ENCODE assay signal across 12 cellular contexts in genomic region chr15:65903296-65904073, GRCh38. TPM values are rescaled to one million over a fixed set of nuclear protein-coding genes. Genes with fewer than 3 reads are reported as not detected.
A peak's percentile ranks its signal among the peaks of the same experiment; 100 is the strongest.
DNase-seq lines count a peak whose midpoint lies in the region; ATAC-seq, FAIRE-seq and TF ChIP-seq lines count a peak whose summit lies in the region.
"Had no signal": no experiment of that assay in that cellular context is flagged by ENCODE, and none has a peak within 500 bp of the region (broad histone marks: within the 10 kb centered on the region; RNA-seq: fewer than 3 reads in every experiment).

No MANE protein-coding gene starts in this region.

- no TSS peak for BruUV-seq in GM12878 (replicated peaks; lab: Mats Ljungman, UMichigan)

- no peaks in the 10 kb centered on the region for H3K9me3 Mint-ChIP-seq in CD8-positive, alpha-beta memory T cell
- H3K9me3 Mint-ChIP-seq in CD4-positive, alpha-beta memory T cell: no peaks in the 10 kb centered on the region

- H3K27ac Mint-ChIP-seq in CD8-positive, alpha-beta memory T cell: peak overlapping the region in 1 of 8 donors; percentile 46
- H3K27ac Mint-ChIP-seq in CD4-positive, alpha-beta memory T cell: peak overlapping the region in 1 of 7 donors; percentile 31

- ATAC-seq in GM12878: peak; percentile 69

- H3K4me2 ChIP-seq in GM12878 (ENCODE audit: control insufficient read depth, insufficient read depth): no peak overlapping the region

- H3K79me2 ChIP-seq in GM12878 (ENCODE audit: control insufficient read depth, insufficient read depth, low read length): no peaks in the 10 kb centered on the region

- H3K36me3 ChIP-seq in CD8-positive, alpha-beta memory T cell (ENCODE audit: insufficient read depth, low read length): peaks cover 10% of the 10 kb centered on the region
- H3K36me3 ChIP-seq in GM12878 (ENCODE audit: control insufficient read depth in 2 of 2, insufficient read depth in 2 of 2, low read length in 1 of 2): peaks cover 2 to 24% of the 10 kb centered on the region in 2 experiments
- peaks cover 88% of the 10 kb centered on the region for H3K36me3 ChIP-seq in mesodermal cell (ENCODE audit: control insufficient read depth, insufficient read depth, low read length)
- peaks cover 16% of the 10 kb centered on the region for H3K36me3 ChIP-seq in CD4-positive, alpha-beta memory T cell (ENCODE audit: insufficient read depth, low read length)

- CTCF ChIA-PET in CD8-positive, alpha-beta memory T cell (lab: Charles Lee): interaction anchor here (1.4 kb wide), 1 partner anchor 9 kb away, joined by 3 read pairs; no protein-coding TSS in a partner anchor
- CTCF ChIA-PET in GM12878 (lab: Yijun Ruan, JAX): interaction anchor here (0.6 to 3.2 kb wide), 14 partner anchors 9 to 293 kb away, joined by 3 to 30 read pairs (median 4); partner anchors contain the start of genes INTS14 and RAB11A
- CTCF ChIA-PET in CD4-positive, alpha-beta memory T cell (lab: Charles Lee; ENCODE audit: partially characterized antibody): no interaction called here

- POLR2A ChIA-PET in CD8-positive, alpha-beta memory T cell (lab: Charles Lee): no interaction called here
- POLR2A ChIA-PET in GM12878 (lab: Charles Lee): interaction anchor here (0.7 to 2.5 kb wide), 8 partner anchors 10 to 34 kb away, joined by 3 to 23 read pairs (median 6); partner anchors contain the start of gene RAB11A
- POLR2A ChIA-PET in CD4-positive, alpha-beta memory T cell (lab: Charles Lee; ENCODE audit: partially characterized antibody): interaction anchor here (1.6 kb wide), 1 partner anchor 35 kb away, joined by 4 read pairs; the partner anchor contains the start of gene RAB11A

- intact Hi-C loops in GM12878 (cut with micrococcal nuclease; ENCODE audit: unreplicated experiment): no loop called here
- intact Hi-C loops in CD4-positive, alpha-beta memory T cell (cut with micrococcal nuclease): no loop called here

- WGBS in GM12878 (ENCODE audit: insufficient coverage, insufficient replicate concordance, low lambda C conversion rate, missing lambda C conversion rate): 89% methylated on average over 6 of the region's 6 CpGs
- 78 to 91% methylated on average over 2 to 6 of the region's 6 CpGs for WGBS in mesodermal cell (ENCODE audit: insufficient coverage in 2 of 2), 2 experiments

- DNase-seq in CD8-positive, alpha-beta memory T cell: no peak
- DNase-seq in HTR-8/SVneo (ENCODE audit: insufficient read length, low spot score) (peak; percentile 32), GM12878 (ENCODE audit: low read depth, low spot score) (no peak), HK-2 (ENCODE audit: unreplicated experiment) (no peak)
- no peak for DNase-seq in stimulated activated CD4-positive, alpha-beta T cell treated with anti-CD3 and anti-CD28 coated beads, Interleukin-15, amount 100 ng/mL, for 24 hours
- DNase-seq in activated CD8-positive, alpha-beta memory T cell treated with anti-CD3 and anti-CD28 coated beads, Interleukin-2, amount 50 U/mL, for 48 hours: no peak
- no peak for DNase-seq in CD4-positive, alpha-beta memory T cell
- DNase-seq: naive thymus-derived CD4-positive, alpha-beta T cell; NCI-H1436 had no signal

- H3K4me1 Mint-ChIP-seq in CD8-positive, alpha-beta memory T cell: no peaks in the 10 kb centered on the region
- peaks cover 0 to 6% (median 2%) of the 10 kb centered on the region in 4 donors for H3K4me1 Mint-ChIP-seq in CD4-positive, alpha-beta memory T cell

- no peak for TF ChIP-seq RAD21 in GM12878 (IDR thresholded peaks at IDR 0.05; ENCODE audit: insufficient read depth, low read depth, low read length)

- no peaks in the 10 kb centered on the region for H3K9me3 ChIP-seq in CD8-positive, alpha-beta memory T cell (ENCODE audit: low read length)
- H3K9me3 ChIP-seq in GM12878 (replicated peaks; ENCODE audit: control insufficient read depth, insufficient read depth, low read length) (no peaks in the 10 kb centered on the region), mesodermal cell (ENCODE audit: control insufficient read depth, low read length) (no peaks in the 10 kb centered on the region)
- no peaks in the 10 kb centered on the region for H3K9me3 ChIP-seq in CD4-positive, alpha-beta memory T cell (ENCODE audit: control insufficient read depth in 1 of 2, low read length in 2 of 2)
- H3K9me3 ChIP-seq: adrenal gland, vagina had no signal

- no peak overlapping the region for H3K9ac ChIP-seq in GM12878 (ENCODE audit: control insufficient read depth, insufficient read depth, low read length)

- H3K36me3 Mint-ChIP-seq in CD8-positive, alpha-beta memory T cell: peaks cover 0 to 80% (median 18%) of the 10 kb centered on the region in 3 donors
- H3K36me3 Mint-ChIP-seq in CD4-positive, alpha-beta memory T cell: peaks cover 44 to 80% of the 10 kb centered on the region in 2 donors

- H3K4me3 ChIP-seq in CD8-positive, alpha-beta memory T cell (ENCODE audit: low read length): no peak overlapping the region
- no peak overlapping the region for H3K4me3 ChIP-seq in GM12878
- H3K4me3 ChIP-seq in mesodermal cell (ENCODE audit: extremely low read depth, insufficient read depth, low read length, poor library complexity, severe bottlenecking): no peak overlapping the region
- no peak overlapping the region for H3K4me3 ChIP-seq in CD4-positive, alpha-beta memory T cell (ENCODE audit: low read length in 2 of 2)
- H3K4me3 ChIP-seq: adrenal gland, vagina had no signal

- SMC1A ChIA-PET in GM12878 (lab: Charles Lee; ENCODE audit: uncharacterized antibody, unreplicated experiment): interaction anchor here (0.6 to 7.6 kb wide), 14 partner anchors 12 to 1882 kb away, joined by 3 to 70 read pairs (median 4); partner anchors contain the start of gene RAB11A

- TF ChIP-seq CTCF in GM12878 (IDR thresholded peaks at IDR 0.05 in 2 of 3, conservative IDR thresholded peaks at IDR 0.05 in 1 of 3; ENCODE audit: control insufficient read depth in 2 of 3, extremely low read depth in 1 of 3, insufficient read depth in 1 of 3, low read depth in 3 of 3, low read length in 3 of 3): no peak

- peak overlapping the region; percentile 5 for H3K27ac ChIP-seq in CD8-positive, alpha-beta memory T cell (ENCODE audit: low read depth, low read length)
- H3K27ac ChIP-seq in GM12878 (ENCODE audit: control insufficient read depth, insufficient read depth) (peak overlapping the region; percentile 63), mesodermal cell (ENCODE audit: low read depth, low read length, severe bottlenecking) (peak overlapping the region; percentile 48)
- H3K27ac ChIP-seq in CD4-positive, alpha-beta memory T cell (ENCODE audit: low read depth, low read length): no peak overlapping the region
- H3K27ac ChIP-seq: vagina had no signal

- FAIRE-seq in HTR-8/SVneo (lab: Jason Lieb, UNC) (no peak), GM12878 (lab: Jason Lieb, UNC) (no peak)

- H2AFZ ChIP-seq in GM12878 (ENCODE audit: control insufficient read depth, low read depth, low read length): no peak overlapping the region

- no peaks in the 10 kb centered on the region for H3K4me1 ChIP-seq in CD8-positive, alpha-beta memory T cell (ENCODE audit: insufficient read depth, low read length)
- H3K4me1 ChIP-seq in GM12878 (ENCODE audit: control insufficient read depth, insufficient read depth, low read length): peaks cover 27% of the 10 kb centered on the region
- H3K4me1 ChIP-seq in mesodermal cell (ENCODE audit: control insufficient read depth, insufficient read depth, low read length, poor library complexity, severe bottlenecking): peaks cover 25% of the 10 kb centered on the region
- H3K4me1 ChIP-seq in CD4-positive, alpha-beta memory T cell (ENCODE audit: insufficient read depth, low read length): peaks cover 5% of the 10 kb centered on the region

- no peaks in the 10 kb centered on the region for H4K20me1 ChIP-seq in GM12878 (ENCODE audit: control insufficient read depth, insufficient read depth)

- in situ Hi-C loops in GM12878 (cut with MboI): no loop called here

- RAD21 ChIA-PET in GM12878 (lab: Charles Lee; ENCODE audit: unreplicated experiment): interaction anchor here (0.6 to 3.8 kb wide), 15 partner anchors 8 to 774 kb away, joined by 3 to 57 read pairs (median 4); partner anchors contain the start of gene RAB11A

- no peak for TF ChIP-seq POLR2A in GM12878 (IDR thresholded peaks at IDR 0.05; ENCODE audit: low read depth, low read length)

- H3K27me3 ChIP-seq in CD8-positive, alpha-beta memory T cell (ENCODE audit: insufficient read depth, low read length, poor library complexity, severe bottlenecking): no peaks in the 10 kb centered on the region
- no peaks in the 10 kb centered on the region for H3K27me3 ChIP-seq in GM12878 (replicated peaks in 1 of 2; ENCODE audit: control insufficient read depth in 2 of 2, insufficient read depth in 2 of 2, low read length in 1 of 2)
- no peaks in the 10 kb centered on the region for H3K27me3 ChIP-seq in CD4-positive, alpha-beta memory T cell (ENCODE audit: insufficient read depth, low read length)
- H3K27me3 ChIP-seq: adrenal gland, vagina had no signal

- H3K27me3 Mint-ChIP-seq in CD8-positive, alpha-beta memory T cell: peaks cover 0 to 1% of the 10 kb centered on the region in 2 donors
- no peaks in the 10 kb centered on the region for H3K27me3 Mint-ChIP-seq in CD4-positive, alpha-beta memory T cell
- H3K27me3 Mint-ChIP-seq: naive thymus-derived CD4-positive, alpha-beta T cell had no signal

- no peak overlapping the region for H3K4me3 Mint-ChIP-seq in CD8-positive, alpha-beta memory T cell
- H3K4me3 Mint-ChIP-seq in CD4-positive, alpha-beta memory T cell: no peak overlapping the region
- H3K4me3 Mint-ChIP-seq: naive thymus-derived CD4-positive, alpha-beta T cell had no signal

- TF ChIP-seq EP300 in GM12878 (IDR thresholded peaks at IDR 0.05; ENCODE audit: borderline replicate concordance in 1 of 2, control insufficient read depth in 1 of 2, low read depth in 2 of 2, low read length in 2 of 2): no peak

RNA-seq across cellular contexts. Expression of gene RAB11A, which starts 34.2 kb away (rescaled TPM):
- 100 to 1,000 TPM; 158 to 159 TPM for total RNA-seq in CD8-positive, alpha-beta memory T cell
- 194 TPM for polyA plus RNA-seq in CD8-positive, alpha-beta memory T cell
- 70.8 and 70.9 TPM in 2 replicates for total RNA-seq in GM12878 (2013; cell fraction: nucleolus; rRNA removed)
- total RNA-seq in GM12878 (2014; rRNA removed): 128 and 141 TPM in 2 replicates
- 148 and 152 TPM in 2 replicates for total RNA-seq in GM12878 (2014; rRNA removed; fragmentation: Illumina TruSeq; extraction: Trizol)
- total RNA-seq in GM12878 (2021): 182 and 204 TPM in 2 replicates
- 108 TPM for polyA plus RNA-seq in GM12878 (2011; ENCODE audit: low read depth)
- polyA plus RNA-seq in GM12878 (2011; rRNA removed): 387 and 412 TPM in 2 replicates
- 245 and 314 TPM in 2 replicates for polyA plus RNA-seq in GM12878 (2011; cell fraction: cytosol; rRNA removed)
- 170 and 179 TPM in 2 replicates for polyA plus RNA-seq in GM12878 (2011; cell fraction: nucleus; rRNA removed)
- 175 and 233 TPM in 2 replicates for polyA plus RNA-seq in GM12878 (2012)
- polyA plus RNA-seq in GM12878 (2014; fragmentation: Illumina TruSeq; extraction: Trizol): 274 and 338 TPM in 2 replicates
- 100 to 1,000 TPM; 155 to 179 TPM for polyA plus RNA-seq in GM12878 (2014; fragmentation: Nextera tagmentation; extraction: Ambion mirVana)
- 218 and 266 TPM in 2 replicates for polyA plus RNA-seq in GM12878 (2014; rRNA removed)
- polyA plus RNA-seq in GM12878 (2016; fragmentation: Nextera tagmentation; extraction: Ambion mirVana): 100 to 1,000 TPM; 275 to 291 TPM
- polyA minus RNA-seq in GM12878 (2011; rRNA and poly(A)+ RNA removed): 143 and 310 TPM in 2 replicates
- 48.4 and 63.4 TPM in 2 replicates for polyA minus RNA-seq in GM12878 (2011; cell fraction: cytosol; rRNA and poly(A)+ RNA removed)
- 14.7 and 27.4 TPM in 2 replicates for polyA minus RNA-seq in GM12878 (2011; cell fraction: nucleus; rRNA and poly(A)+ RNA removed)
- 350 TPM for polyA plus RNA-seq in mesodermal cell (2013, experiment 1 of 2)
- 320 TPM for polyA plus RNA-seq in mesodermal cell (2013, experiment 2 of 2)
- total RNA-seq in CD4-positive, alpha-beta memory T cell: 10 to 100 TPM; 84.7 to 95.8 TPM
- 100 to 1,000 TPM; 247 to 265 TPM for polyA plus RNA-seq in CD4-positive, alpha-beta memory T cell
